1 cellular context compared by ENCODE assay signal in genomic region chr7:30286749-30287148, GRCh38.
TF ChIP-seq lines count a peak whose summit lies in the region.

No MANE protein-coding gene starts in this region.

TF ChIP-seq in H1, 55 proteins besides CTCF, POLR2A, EP300 and RAD21 (continued from another document):
- TF ChIP-seq, protein P1, sequence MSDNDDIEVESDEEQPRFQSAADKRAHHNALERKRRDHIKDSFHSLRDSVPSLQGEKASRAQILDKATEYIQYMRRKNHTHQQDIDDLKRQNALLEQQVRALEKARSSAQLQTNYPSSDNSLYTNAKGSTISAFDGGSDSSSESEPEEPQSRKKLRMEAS (IDR thresholded peaks at IDR 0.05) = no peak
- TF ChIP-seq EGR1 (IDR thresholded peaks at IDR 0.05; ENCODE audit: borderline replicate concordance, low read depth, low read length) (no peak), SP4 (IDR thresholded peaks at IDR 0.05; ENCODE audit: low read length) (no peak)
